8 cellular contexts compared by ENCODE assay signal in genomic region chr7:4641091-4641666, GRCh38. TPM values are rescaled to one million over a fixed set of nuclear protein-coding genes. Genes with fewer than 3 reads are reported as not detected.
A peak's percentile ranks its signal among the peaks of the same experiment; 100 is the strongest.
DNase-seq lines count a peak whose midpoint lies in the region; ATAC-seq, FAIRE-seq and TF ChIP-seq lines count a peak whose summit lies in the region.

No MANE protein-coding gene starts in this region.

- H4K20me1 ChIP-seq in keratinocyte (ENCODE audit: control insufficient read depth, extremely low read depth, insufficient read depth, low read length) = no peaks in the 10 kb centered on the region

- peak overlapping the region; percentile 58 for H3K9ac ChIP-seq in keratinocyte (ENCODE audit: control insufficient read depth, extremely low read depth, insufficient read depth, low read length)

- no peaks in the 10 kb centered on the region for H3K79me2 ChIP-seq in keratinocyte (ENCODE audit: control insufficient read depth, insufficient read depth, low read length)

- peak overlapping the region; percentile 21 for H3K27ac Mint-ChIP-seq in activated CD4-positive, alpha-beta memory T cell treated with anti-CD3 and anti-CD28 coated beads, Interleukin-2, amount 10 ng/mL, durations not matched to agents 7 days and 5 days

- H3K9me3 ChIP-seq in keratinocyte (ENCODE audit: control insufficient read depth, low read depth, low read length) (no peaks in the 10 kb centered on the region), thoracic aorta (no peaks in the 10 kb centered on the region)

- H3K9me3 Mint-ChIP-seq in activated CD4-positive, alpha-beta memory T cell treated with anti-CD3 and anti-CD28 coated beads, Interleukin-2, amount 10 ng/mL, durations not matched to agents 7 days and 5 days = no peaks in the 10 kb centered on the region

- dilution Hi-C loops in keratinocyte (cut with MboI; ENCODE audit: extremely low pct_ligation_motif_present, low sequenced_read_pairs) = no loop called here

- peak overlapping the region; percentile 68 for H3K4me3 Mint-ChIP-seq in activated CD4-positive, alpha-beta memory T cell treated with anti-CD3 and anti-CD28 coated beads, Interleukin-2, amount 10 ng/mL, durations not matched to agents 7 days and 5 days

- peak overlapping the region; percentile 90 for H2AFZ ChIP-seq in keratinocyte (ENCODE audit: control insufficient read depth, low read length)

- CTCF ChIA-PET in activated CD4-positive, alpha-beta memory T cell treated with anti-CD3 and anti-CD28 coated beads, Interleukin-2, amount 10 ng/mL, durations not matched to agents 7 days and 5 days (lab: Charles Lee) = interaction anchor here (0.7 to 2.9 kb wide), 14 partner anchors 8 to 150 kb away, joined by 3 to 35 read pairs (median 4); partner anchors contain the start of genes AP5Z1 and FOXK1

- H3K4me3 ChIP-seq in AG09309 (ENCODE audit: control insufficient read depth, low read depth, low read length) = peak overlapping the region; percentile 40
- peak overlapping the region; percentile 69 to 79 (median 71) for H3K4me3 ChIP-seq in keratinocyte (ENCODE audit: control insufficient read depth in 2 of 3, extremely low read depth in 1 of 3, insufficient read depth in 2 of 3, low read depth in 1 of 3, low read length in 3 of 3)
- peak overlapping the region; percentile 87 for H3K4me3 ChIP-seq in thoracic aorta

- H3K27me3 Mint-ChIP-seq in activated CD4-positive, alpha-beta memory T cell treated with anti-CD3 and anti-CD28 coated beads, Interleukin-2, amount 10 ng/mL, durations not matched to agents 7 days and 5 days = no peaks in the 10 kb centered on the region

- H3K9me1 ChIP-seq in keratinocyte (ENCODE audit: control insufficient read depth, extremely low read depth, insufficient read depth, low read length) = no peaks in the 10 kb centered on the region

- H3K27me3 ChIP-seq in keratinocyte (ENCODE audit: control insufficient read depth, extremely low read depth, insufficient read depth, low read length) (no peaks in the 10 kb centered on the region), thoracic aorta (replicated peaks; ENCODE audit: insufficient read depth) (no peaks in the 10 kb centered on the region)

- H3K27ac ChIP-seq in keratinocyte (ENCODE audit: control insufficient read depth, insufficient read depth, low read length) (no peak overlapping the region), thoracic aorta (peak overlapping the region in 1 of 2 donors; percentile 94)

- peaks cover 2% of the 10 kb centered on the region for H3K36me3 Mint-ChIP-seq in activated CD4-positive, alpha-beta memory T cell treated with anti-CD3 and anti-CD28 coated beads, Interleukin-2, amount 10 ng/mL, durations not matched to agents 7 days and 5 days (ENCODE audit: low read depth)

- DNase-seq in AG09309 (ENCODE audit: low read depth) (no peak), keratinocyte (ENCODE audit: low read depth, low spot score) (no peak), thoracic aorta (ENCODE audit: low spot score) (no peak), NCI-H1436 (lab: John Stamatoyannopoulos, UW) (no peak), inferior parietal cortex (ENCODE audit: extremely low spot score) (no peak), GM19240 (ENCODE audit: insufficient read length, low spot score) (no peak)
- DNase-seq in activated CD4-positive, alpha-beta memory T cell treated with anti-CD3 and anti-CD28 coated beads, Interleukin-2, amount 10 ng/mL, durations not matched to agents 7 days and 5 days = no peak

- TF ChIP-seq CTCF in AG09309 (IDR thresholded peaks at IDR 0.05; ENCODE audit: control insufficient read depth, insufficient read depth, low read depth, low read length, missing control alignments) (no peak), keratinocyte (optimal IDR thresholded peaks at IDR 0.05 in 1 of 3, IDR thresholded peaks at IDR 0.05 in 1 of 3, conservative IDR thresholded peaks at IDR 0.05 in 1 of 3; ENCODE audit: extremely low read depth in 1 of 3, insufficient read depth in 2 of 3, low read length in 3 of 3) (no peak), thoracic aorta (IDR thresholded peaks at IDR 0.05) (peak; percentile 30)

- H3K36me3 ChIP-seq in keratinocyte (ENCODE audit: control insufficient read depth in 2 of 2, extremely low read depth in 1 of 2, insufficient read depth in 2 of 2, low read length in 2 of 2) (no peaks in the 10 kb centered on the region), thoracic aorta (no peaks in the 10 kb centered on the region)

- no peak for FAIRE-seq in keratinocyte (lab: Jason Lieb, UNC)

- H3K4me1 Mint-ChIP-seq in activated CD4-positive, alpha-beta memory T cell treated with anti-CD3 and anti-CD28 coated beads, Interleukin-2, amount 10 ng/mL, durations not matched to agents 7 days and 5 days = peaks cover 25% of the 10 kb centered on the region

- H3K4me1 ChIP-seq in keratinocyte (ENCODE audit: control insufficient read depth, extremely low read depth, insufficient read depth, low read length) (peaks cover 5% of the 10 kb centered on the region), thoracic aorta (ENCODE audit: control insufficient read depth in 1 of 2, low read depth in 2 of 2) (peaks cover 8 to 12% of the 10 kb centered on the region in 2 donors)

- ATAC-seq in GM21390 (IDR thresholded peaks at IDR 0.05; ENCODE audit: unreplicated experiment) (peak; percentile 40), thoracic aorta (ENCODE audit: insufficient number of reproducible peaks, low FRiP score, low read depth) (peak; percentile 3)

- POLR2A ChIA-PET in activated CD4-positive, alpha-beta memory T cell treated with anti-CD3 and anti-CD28 coated beads, Interleukin-2, amount 10 ng/mL, durations not matched to agents 7 days and 5 days (lab: Charles Lee) = interaction anchor here (0.6 to 4.0 kb wide), 17 partner anchors 11 to 160 kb away, joined by 3 to 153 read pairs (median 4); partner anchors contain the start of genes AP5Z1 and FOXK1

- peak overlapping the region; percentile 82 for H3K4me2 ChIP-seq in keratinocyte (ENCODE audit: control insufficient read depth, extremely low read depth, insufficient read depth, low read depth, low read length)

RNA-seq across cellular contexts. Expression of gene FOXK1, which starts 40.9 kb away (rescaled TPM):
- 10 to 100 TPM; 32.7 to 33.2 TPM for total RNA-seq in activated CD4-positive, alpha-beta memory T cell treated with anti-CD3 and anti-CD28 coated beads, Interleukin-2, amount 10 ng/mL, durations not matched to agents 7 days and 5 days
- polyA plus RNA-seq in keratinocyte = 4.0 to 9.6 TPM (median 4.4 TPM) in 3 replicates
- polyA plus RNA-seq in keratinocyte (2011; ENCODE audit: low read depth) = 2.9 TPM
- polyA plus RNA-seq in keratinocyte (2011; cell fraction: cytosol; rRNA removed) = 3.9 and 5.8 TPM in 2 replicates
- 24.7 and 28.6 TPM in 2 replicates for polyA plus RNA-seq in keratinocyte (2011; cell fraction: nucleus; rRNA removed)
- 8.4 and 13.3 TPM in 2 replicates for polyA plus RNA-seq in keratinocyte (2012; ENCODE audit: low replicate concordance)
- 11.9 to 34.8 TPM (median 13.2 TPM) in 3 replicates for polyA minus RNA-seq in keratinocyte
- polyA minus RNA-seq in keratinocyte (2011; cell fraction: cytosol; rRNA and poly(A)+ RNA removed) = 25.7 TPM
- 33.9 and 37.3 TPM in 2 replicates for polyA minus RNA-seq in keratinocyte (2011; cell fraction: nucleus; rRNA and poly(A)+ RNA removed)
- total RNA-seq in thoracic aorta = 10 to 100 TPM; 34.3 to 62.4 TPM
